In the genomic region with DNA sequence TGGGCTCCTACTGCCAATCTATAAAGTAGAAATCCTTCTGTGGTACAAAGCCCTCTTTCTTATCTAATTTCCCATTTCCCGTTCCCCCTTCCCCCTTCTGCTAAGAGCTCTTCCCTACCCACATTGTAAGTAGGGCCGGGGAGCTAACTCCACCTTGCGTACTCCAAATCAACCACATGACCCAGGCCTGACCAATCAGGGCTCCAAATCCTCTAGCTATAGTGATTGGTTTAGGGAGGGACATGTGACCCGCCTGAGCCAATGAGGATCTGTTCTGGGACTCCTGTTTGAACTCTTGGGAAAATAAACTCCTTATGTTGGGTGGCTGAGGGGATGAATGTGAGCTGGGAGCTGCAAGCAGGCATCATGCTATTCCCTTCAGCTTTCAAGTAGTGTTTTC, we compare ENCODE assay signal across 10 cellular contexts. TPM values are rescaled to one million over a fixed set of nuclear protein-coding genes. Genes with fewer than 3 reads are reported as not detected.
DNase-seq lines count a peak whose midpoint lies in the region; ATAC-seq and TF ChIP-seq lines count a peak whose summit lies in the region.
"Had no signal": no experiment of that assay in that cellular context is flagged by ENCODE, and none has a peak within 500 bp of the region (broad histone marks: within the 10 kb centered on the region; RNA-seq: fewer than 3 reads in every experiment).

No MANE protein-coding gene starts in this region.

- DNase-seq in NCI-H446 (lab: John Stamatoyannopoulos, UW) (peak; percentile 3 to 63), NCI-H446 treated with DMSO at 0.1 percent for 48 hours (lab: John Stamatoyannopoulos, UW) (no peak), GM23248 (peak; percentile 19), RKO (ENCODE audit: low spot score) (peak; percentile 35), fibroblast of mammary gland (ENCODE audit: low read depth) (peak; percentile 38), putamen (ENCODE audit: low spot score) (no peak)
- no peak for DNase-seq in effector CD4-positive, alpha-beta T cell
- DNase-seq: naive thymus-derived CD8-positive, alpha-beta T cell had no signal

- in situ Hi-C loops in GM23248 (cut with MboI), result no loop called here

- TF ChIP-seq CTCF in fibroblast of mammary gland (conservative IDR thresholded peaks at IDR 0.05; ENCODE audit: control insufficient read depth, insufficient read depth, low read depth, low read length), result no peak

- no peak overlapping the region for H3K9ac ChIP-seq in GM23248

- no peak overlapping the region for H2AFZ ChIP-seq in GM23248

- WGBS in GM23248 (ENCODE audit: low coverage in 1 of 2, low lambda C conversion rate in 2 of 2, missing lambda C conversion rate in 2 of 2), 2 experiments, result 98 to 99% methylated on average over 4 of the region's 4 CpGs

- ATAC-seq in GM18520 (IDR thresholded peaks at IDR 0.05; ENCODE audit: unreplicated experiment), result no peak

- no peaks in the 10 kb centered on the region for H3K9me3 ChIP-seq in GM23248 (ENCODE audit: low read depth)

- no peak overlapping the region for H3K27ac ChIP-seq in GM23248

- H3K4me1 ChIP-seq in GM23248 (ENCODE audit: insufficient read depth), result peaks cover 8% of the 10 kb centered on the region

- peaks cover 13% of the 10 kb centered on the region; the same call in 1 of the 2 replicates for H3K27me3 ChIP-seq in GM23248 (replicated peaks; ENCODE audit: insufficient read depth)

- H3F3A ChIP-seq in GM23248 (ENCODE audit: insufficient read depth), result peaks cover 10% of the 10 kb centered on the region; the same call in 1 of the 2 replicates

- no peaks in the 10 kb centered on the region for H4K20me1 ChIP-seq in GM23248 (ENCODE audit: insufficient read depth)

- H3K4me2 ChIP-seq in GM23248 (ENCODE audit: unreplicated experiment), result no peak overlapping the region

- H3K9me2 ChIP-seq in GM23248 (ENCODE audit: insufficient read depth), result no peaks in the 10 kb centered on the region

- no peaks in the 10 kb centered on the region for H3K79me2 ChIP-seq in GM23248 (ENCODE audit: insufficient read depth)

- H3K4me3 ChIP-seq in GM23248, result no peak overlapping the region
- H3K4me3 ChIP-seq in fibroblast of mammary gland (ENCODE audit: control insufficient read depth, low read depth, low read length), result no peak overlapping the region

- no peaks in the 10 kb centered on the region for H3K36me3 ChIP-seq in GM23248 (ENCODE audit: low read depth)

RNA-seq across cellular contexts. Expression of a gene that starts 40.9 kb away (rescaled TPM):
- not detected in 2 replicates for total RNA-seq in GM23248 (2014; rRNA removed; shearing (Covaris generic))
- not detected in 2 replicates for polyA plus RNA-seq in GM23248 (2016; fragmentation: Nextera tagmentation; extraction: Ambion mirVana)
- total RNA-seq: naive thymus-derived CD8-positive, alpha-beta T cell had no signal

RNA-seq across cellular contexts. Expression of a gene that starts 56.0 kb away (rescaled TPM):
- not detected in 2 replicates for total RNA-seq in GM23248 (2014; rRNA removed; shearing (Covaris generic))
- not detected in 2 replicates for polyA plus RNA-seq in GM23248 (2016; fragmentation: Nextera tagmentation; extraction: Ambion mirVana)
- total RNA-seq: cerebellum; naive thymus-derived CD8-positive, alpha-beta T cell had no signal
- polyA plus RNA-seq: naive thymus-derived CD8-positive, alpha-beta T cell had no signal

Comparison
In these comparisons a context has a peak if more than half of its experiments do, and no peak if none do; other contexts are left out.
1. DNase-seq: peak in NCI-H446 (2 of 2), GM23248 (single experiment), RKO (single experiment) and fibroblast of mammary gland (single experiment); none in NCI-H446 treated with DMSO at 0.1 percent for 48 hours (single experiment), effector CD4-positive, alpha-beta T cell (single experiment) and putamen (single experiment).